8 cellular contexts compared by ENCODE assay signal in genomic region chr7:45111298-45112223, GRCh38. TPM values are rescaled to one million over a fixed set of nuclear protein-coding genes. Genes with fewer than 3 reads are reported as not detected.
DNase-seq lines count a peak whose midpoint lies in the region; ATAC-seq and TF ChIP-seq lines count a peak whose summit lies in the region.

TBRG4 (minus strand) TSS chr7:45111697; CDS start chr7:45109237, 2,460 bp downstream.

- peaks cover 48% of the 10 kb centered on the region for H3K4me1 ChIP-seq in CD4-positive, alpha-beta memory T cell (ENCODE audit: insufficient read depth, low read length)
- peaks cover 0 to 21% (median 13%) of the 10 kb centered on the region in 4 donors for H3K4me1 ChIP-seq in liver (ENCODE audit: control insufficient read depth in 4 of 4, insufficient read depth in 4 of 4, low read length in 3 of 4)

- DNase-seq in CD4-positive, alpha-beta memory T cell, result peak; percentile 91 to 94 (median 94)
- DNase-seq in NCI-H82 (lab: John Stamatoyannopoulos, UW), result peak; percentile 97
- peak; percentile 96 for DNase-seq in activated CD4-positive, alpha-beta memory T cell treated with anti-CD3 and anti-CD28 coated beads for 36 hours
- DNase-seq in dorsolateral prefrontal cortex, result peak; percentile 85 to 96 (median 94)
- DNase-seq in stimulated activated CD4-positive, alpha-beta T cell treated with anti-CD3 and anti-CD28 coated beads, Interleukin-4, amount 100 ng/mL, for 24 hours, result peak; percentile 93

- H3K36me3 Mint-ChIP-seq in CD4-positive, alpha-beta memory T cell, result peaks cover 17 to 38% of the 10 kb centered on the region in 2 donors
- H3K36me3 Mint-ChIP-seq in activated CD4-positive, alpha-beta memory T cell treated with anti-CD3 and anti-CD28 coated beads for 36 hours, result peaks cover 33% of the 10 kb centered on the region

- H3K4me1 Mint-ChIP-seq in CD4-positive, alpha-beta memory T cell, result peaks cover 28 to 60% (median 44%) of the 10 kb centered on the region in 4 donors
- H3K4me1 Mint-ChIP-seq in activated CD4-positive, alpha-beta memory T cell treated with anti-CD3 and anti-CD28 coated beads for 36 hours (ENCODE audit: low read depth), result peaks cover 40% of the 10 kb centered on the region

- H3K4me3 ChIP-seq in CD4-positive, alpha-beta memory T cell (ENCODE audit: low read length in 2 of 2), result peak within 1 kb of the TSS; percentile 94 to 95
- peak within 1 kb of the TSS; percentile 51 to 100 (median 92) for H3K4me3 ChIP-seq in dorsolateral prefrontal cortex
- H3K4me3 ChIP-seq in liver (ENCODE audit: low read depth in 1 of 3, low read length in 3 of 3), result peak within 1 kb of the TSS; percentile 70 to 100 (median 99)

- H3K36me3 ChIP-seq in CD4-positive, alpha-beta memory T cell (ENCODE audit: insufficient read depth, low read length), result peaks cover 28% of the 10 kb centered on the region
- H3K36me3 ChIP-seq in liver (ENCODE audit: control insufficient read depth in 4 of 4, insufficient read depth in 3 of 4, low read depth in 1 of 4, low read length in 3 of 4), result peaks cover 4 to 25% (median 25%) of the 10 kb centered on the region in 4 donors

- peaks cover 4% of the 10 kb centered on the region in 2 donors for H3K27me3 Mint-ChIP-seq in CD4-positive, alpha-beta memory T cell
- no peaks in the 10 kb centered on the region for H3K27me3 Mint-ChIP-seq in activated CD4-positive, alpha-beta memory T cell treated with anti-CD3 and anti-CD28 coated beads for 36 hours

- TF ChIP-seq CTCF in dorsolateral prefrontal cortex (IDR thresholded peaks at IDR 0.05 in 54 of 56, conservative IDR thresholded peaks at IDR 0.05 in 2 of 56; ENCODE audit: low read depth in 1 of 56, partially characterized antibody in 56 of 56) (peak in 55 of 56 donors; percentile 24 to 79 (median 60)), liver (IDR thresholded peaks at IDR 0.05; ENCODE audit: low read depth, low read length, missing input control) (no peak)

- POLR2A ChIA-PET in CD4-positive, alpha-beta memory T cell (lab: Charles Lee; ENCODE audit: partially characterized antibody), result interaction anchor here (0.9 to 3.6 kb wide), 27 partner anchors 10 to 621 kb away, joined by 3 to 32 read pairs (median 5); partner anchors contain the start of genes DDX56, H2AZ2, MYO1G and NUDCD3
- POLR2A ChIA-PET in activated CD4-positive, alpha-beta memory T cell treated with anti-CD3 and anti-CD28 coated beads for 36 hours (lab: Charles Lee), result interaction anchor here (0.6 to 3.8 kb wide), 22 partner anchors 8 to 620 kb away, joined by 3 to 34 read pairs (median 4); partner anchors contain the start of genes CCM2, DDX56, MYO1G and PPIA

- H3K9ac ChIP-seq in liver (ENCODE audit: low read depth in 1 of 2, low read length in 2 of 2), result peak within 1 kb of the TSS; percentile 45 to 93

- H3K27me3 ChIP-seq in CD4-positive, alpha-beta memory T cell (ENCODE audit: insufficient read depth, low read length), result no peaks in the 10 kb centered on the region
- no peaks in the 10 kb centered on the region for H3K27me3 ChIP-seq in dorsolateral prefrontal cortex
- no peaks in the 10 kb centered on the region for H3K27me3 ChIP-seq in liver (ENCODE audit: control insufficient read depth in 4 of 4, insufficient read depth in 4 of 4, low read length in 3 of 4)

- intact Hi-C loops in CD4-positive, alpha-beta memory T cell (cut with micrococcal nuclease), result loop anchor here (1.0 to 2.0 kb wide), 7 partner anchors 112 to 1029 kb away; partner anchors contain the start of genes H2AZ2, MYO1G, NUDCD3 and OGDH
- intact Hi-C loops in activated CD4-positive, alpha-beta memory T cell treated with anti-CD3 and anti-CD28 coated beads for 36 hours (cut with micrococcal nuclease), result loop anchor here (1.0 to 2.0 kb wide), 6 partner anchors 25 to 529 kb away; partner anchors contain the start of genes H2AZ2, PURB and TMED4
- intact Hi-C loops in dorsolateral prefrontal cortex (cut with DNase I), result loop anchor here (1.0 to 10.0 kb wide), 6 partner anchors 22 to 527 kb away; partner anchors contain the start of genes PURB (in 1 of the 2) and TMED4 (in 1 of the 2)

- H3K27ac Mint-ChIP-seq in CD4-positive, alpha-beta memory T cell, result peak within 1 kb of the TSS; percentile 97 to 100 (median 99)
- H3K27ac Mint-ChIP-seq in activated CD4-positive, alpha-beta memory T cell treated with anti-CD3 and anti-CD28 coated beads for 36 hours, result peak within 1 kb of the TSS; percentile 94

- CTCF ChIA-PET in CD4-positive, alpha-beta memory T cell (lab: Charles Lee; ENCODE audit: partially characterized antibody), result interaction anchor here (0.6 to 2.9 kb wide), 5 partner anchors 24 to 255 kb away, joined by 3 to 13 read pairs (median 4); no protein-coding TSS in a partner anchor
- CTCF ChIA-PET in activated CD4-positive, alpha-beta memory T cell treated with anti-CD3 and anti-CD28 coated beads for 36 hours (lab: Charles Lee), result interaction anchor here (0.6 to 4.8 kb wide), 5 partner anchors 24 to 220 kb away, joined by 3 to 21 read pairs (median 6); no protein-coding TSS in a partner anchor

- ATAC-seq in GM19438 (IDR thresholded peaks at IDR 0.05; ENCODE audit: low read depth, unreplicated experiment) (peak; percentile 93), HG03575 (IDR thresholded peaks at IDR 0.05; ENCODE audit: extremely low read depth, insufficient number of reproducible peaks, low FRiP score, unreplicated experiment) (peak; percentile 59)

- peak within 1 kb of the TSS; percentile 87 for H3K27ac ChIP-seq in CD4-positive, alpha-beta memory T cell (ENCODE audit: low read depth, low read length)
- H3K27ac ChIP-seq in dorsolateral prefrontal cortex (peak within 1 kb of the TSS; percentile 77 to 100 (median 95)), liver (ENCODE audit: low read depth in 1 of 2, low read length in 2 of 2) (peak within 1 kb of the TSS; percentile 93 to 99)

- peak within 1 kb of the TSS; percentile 91 to 99 (median 97) for H3K4me3 Mint-ChIP-seq in CD4-positive, alpha-beta memory T cell
- peak within 1 kb of the TSS; percentile 96 for H3K4me3 Mint-ChIP-seq in activated CD4-positive, alpha-beta memory T cell treated with anti-CD3 and anti-CD28 coated beads for 36 hours

- under 1% methylated on average over 64 of the region's 64 CpGs for WGBS in liver

- H3K9me3 Mint-ChIP-seq in CD4-positive, alpha-beta memory T cell, result peaks cover 0 to 4% (median 0%) of the 10 kb centered on the region in 8 donors
- H3K9me3 Mint-ChIP-seq in activated CD4-positive, alpha-beta memory T cell treated with anti-CD3 and anti-CD28 coated beads for 36 hours, result no peaks in the 10 kb centered on the region

- TF ChIP-seq RAD21 in liver (IDR thresholded peaks at IDR 0.05), result peak; percentile 26 to 50

- no peaks in the 10 kb centered on the region for H3K9me3 ChIP-seq in CD4-positive, alpha-beta memory T cell (ENCODE audit: control insufficient read depth in 1 of 2, low read length in 2 of 2)
- H3K9me3 ChIP-seq in liver (ENCODE audit: control insufficient read depth in 4 of 4, low read length in 3 of 4), result no peaks in the 10 kb centered on the region

TF ChIP-seq in liver, 16 proteins besides CTCF, POLR2A, EP300 and RAD21 (continues in another document):
- TF ChIP-seq, protein P1, sequence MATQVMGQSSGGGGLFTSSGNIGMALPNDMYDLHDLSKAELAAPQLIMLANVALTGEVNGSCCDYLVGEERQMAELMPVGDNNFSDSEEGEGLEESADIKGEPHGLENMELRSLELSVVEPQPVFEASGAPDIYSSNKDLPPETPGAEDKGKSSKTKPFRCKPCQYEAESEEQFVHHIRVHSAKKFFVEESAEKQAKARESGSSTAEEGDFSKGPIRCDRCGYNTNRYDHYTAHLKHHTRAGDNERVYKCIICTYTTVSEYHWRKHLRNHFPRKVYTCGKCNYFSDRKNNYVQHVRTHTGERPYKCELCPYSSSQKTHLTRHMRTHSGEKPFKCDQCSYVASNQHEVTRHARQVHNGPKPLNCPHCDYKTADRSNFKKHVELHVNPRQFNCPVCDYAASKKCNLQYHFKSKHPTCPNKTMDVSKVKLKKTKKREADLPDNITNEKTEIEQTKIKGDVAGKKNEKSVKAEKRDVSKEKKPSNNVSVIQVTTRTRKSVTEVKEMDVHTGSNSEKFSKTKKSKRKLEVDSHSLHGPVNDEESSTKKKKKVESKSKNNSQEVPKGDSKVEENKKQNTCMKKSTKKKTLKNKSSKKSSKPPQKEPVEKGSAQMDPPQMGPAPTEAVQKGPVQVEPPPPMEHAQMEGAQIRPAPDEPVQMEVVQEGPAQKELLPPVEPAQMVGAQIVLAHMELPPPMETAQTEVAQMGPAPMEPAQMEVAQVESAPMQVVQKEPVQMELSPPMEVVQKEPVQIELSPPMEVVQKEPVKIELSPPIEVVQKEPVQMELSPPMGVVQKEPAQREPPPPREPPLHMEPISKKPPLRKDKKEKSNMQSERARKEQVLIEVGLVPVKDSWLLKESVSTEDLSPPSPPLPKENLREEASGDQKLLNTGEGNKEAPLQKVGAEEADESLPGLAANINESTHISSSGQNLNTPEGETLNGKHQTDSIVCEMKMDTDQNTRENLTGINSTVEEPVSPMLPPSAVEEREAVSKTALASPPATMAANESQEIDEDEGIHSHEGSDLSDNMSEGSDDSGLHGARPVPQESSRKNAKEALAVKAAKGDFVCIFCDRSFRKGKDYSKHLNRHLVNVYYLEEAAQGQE (IDR thresholded peaks at IDR 0.05), result peak; percentile 81
- TF ChIP-seq FOXA1 (IDR thresholded peaks at IDR 0.05) (no peak), SP1 (IDR thresholded peaks at IDR 0.05) (peak; percentile 86), NR2F2 (IDR thresholded peaks at IDR 0.05) (peak; percentile 82), YY1 (IDR thresholded peaks at IDR 0.05) (peak; percentile 98), FOXA2 (IDR thresholded peaks at IDR 0.05) (no peak), TAF1 (conservative IDR thresholded peaks at IDR 0.05) (peak; percentile 75), EGR1 (IDR thresholded peaks at IDR 0.05; ENCODE audit: low read depth in 2 of 2) (peak; percentile 83 to 86), RXRA (IDR thresholded peaks at IDR 0.05) (peak; percentile 47 to 67)
- TF ChIP-seq, protein P2, sequence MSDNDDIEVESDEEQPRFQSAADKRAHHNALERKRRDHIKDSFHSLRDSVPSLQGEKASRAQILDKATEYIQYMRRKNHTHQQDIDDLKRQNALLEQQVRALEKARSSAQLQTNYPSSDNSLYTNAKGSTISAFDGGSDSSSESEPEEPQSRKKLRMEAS (IDR thresholded peaks at IDR 0.05), result peak; percentile 98

RNA-seq across cellular contexts. Expression of gene TBRG4, which starts in this region (rescaled TPM):
- 100 to 1,000 TPM; 103 to 129 TPM for total RNA-seq in CD4-positive, alpha-beta memory T cell
- polyA plus RNA-seq in CD4-positive, alpha-beta memory T cell, result 10 to 100 TPM; 48.5 to 65.3 TPM
- 100 to 1,000 TPM; 135 to 137 TPM for total RNA-seq in activated CD4-positive, alpha-beta memory T cell treated with anti-CD3 and anti-CD28 coated beads for 36 hours
- 10 to 100 TPM; 39.3 to 66.1 (median 52.5) TPM for total RNA-seq in dorsolateral prefrontal cortex
- total RNA-seq in liver, result 10 to 100 TPM; 30.3 to 47.6 TPM
- polyA plus RNA-seq in liver, result 10 to 100 TPM; 35.6 to 40.9 TPM

Comparison
In these comparisons a context has a peak if more than half of its experiments do, and no peak if none do; other contexts are left out.
1. Peak in every context shown above with its lines: DNase-seq, ATAC-seq, H3K4me3 ChIP-seq and H3K27ac ChIP-seq.